ENCODE assay signal across 1 cellular context in the genomic region with DNA sequence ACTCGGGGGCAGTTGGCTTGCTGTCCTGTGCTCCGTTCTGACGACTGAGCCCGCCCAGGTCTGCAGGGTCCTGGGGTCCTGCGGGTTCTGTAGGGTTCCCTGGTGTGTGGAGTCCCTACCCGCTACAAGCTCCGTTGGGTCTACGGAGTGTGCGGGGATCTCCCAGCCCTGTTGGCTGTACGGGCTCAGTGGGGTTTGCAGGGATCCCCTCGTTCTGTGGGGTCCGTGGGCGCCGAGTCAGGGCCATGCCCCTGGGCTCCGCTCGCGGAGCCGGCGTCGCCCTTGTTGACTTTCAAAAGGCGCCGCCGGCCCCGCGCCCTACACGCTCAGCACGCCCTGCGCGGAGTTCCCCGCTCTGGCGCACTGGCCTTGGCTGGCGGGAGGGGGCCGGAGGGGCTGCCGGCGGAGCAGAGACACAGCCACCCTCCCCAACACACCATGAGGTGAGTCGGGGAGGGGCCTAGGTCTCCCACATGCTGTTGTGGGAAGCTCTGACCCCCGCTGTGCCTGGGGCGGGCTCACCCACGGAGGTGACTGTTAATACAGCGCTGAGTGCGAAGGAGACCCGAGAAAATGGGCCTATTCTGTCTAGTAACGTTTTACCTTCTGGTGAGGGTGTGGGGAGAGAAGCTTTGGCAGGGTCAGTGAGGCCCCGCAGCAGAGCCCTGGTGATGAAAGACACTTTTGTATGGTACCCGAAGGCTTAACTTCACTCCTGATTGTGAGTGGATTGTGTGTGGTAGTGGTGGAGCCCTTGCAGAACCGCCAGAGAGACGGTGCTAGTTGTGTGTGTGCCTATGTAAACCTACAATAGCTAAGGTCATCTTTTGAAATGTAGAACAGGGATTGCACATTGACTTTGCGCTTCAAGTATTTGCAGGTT.
TF ChIP-seq lines count a peak whose summit lies in the region.

No MANE protein-coding gene starts in this region.

TF ChIP-seq in GM12878, 131 proteins besides CTCF, POLR2A, EP300 and RAD21 (continued from another document):
- TF ChIP-seq, protein P1, sequence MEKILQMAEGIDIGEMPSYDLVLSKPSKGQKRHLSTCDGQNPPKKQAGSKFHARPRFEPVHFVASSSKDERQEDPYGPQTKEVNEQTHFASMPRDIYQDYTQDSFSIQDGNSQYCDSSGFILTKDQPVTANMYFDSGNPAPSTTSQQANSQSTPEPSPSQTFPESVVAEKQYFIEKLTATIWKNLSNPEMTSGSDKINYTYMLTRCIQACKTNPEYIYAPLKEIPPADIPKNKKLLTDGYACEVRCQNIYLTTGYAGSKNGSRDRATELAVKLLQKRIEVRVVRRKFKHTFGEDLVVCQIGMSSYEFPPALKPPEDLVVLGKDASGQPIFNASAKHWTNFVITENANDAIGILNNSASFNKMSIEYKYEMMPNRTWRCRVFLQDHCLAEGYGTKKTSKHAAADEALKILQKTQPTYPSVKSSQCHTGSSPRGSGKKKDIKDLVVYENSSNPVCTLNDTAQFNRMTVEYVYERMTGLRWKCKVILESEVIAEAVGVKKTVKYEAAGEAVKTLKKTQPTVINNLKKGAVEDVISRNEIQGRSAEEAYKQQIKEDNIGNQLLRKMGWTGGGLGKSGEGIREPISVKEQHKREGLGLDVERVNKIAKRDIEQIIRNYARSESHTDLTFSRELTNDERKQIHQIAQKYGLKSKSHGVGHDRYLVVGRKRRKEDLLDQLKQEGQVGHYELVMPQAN (conservative IDR thresholded peaks at IDR 0.05): peak; percentile 91
- peak; percentile 26 for TF ChIP-seq MEF2B (IDR thresholded peaks at IDR 0.05; ENCODE audit: partially characterized antibody, poor library complexity, severe bottlenecking)
